Comparison of ENCODE assay signal across 20 cellular contexts in the genomic region with DNA sequence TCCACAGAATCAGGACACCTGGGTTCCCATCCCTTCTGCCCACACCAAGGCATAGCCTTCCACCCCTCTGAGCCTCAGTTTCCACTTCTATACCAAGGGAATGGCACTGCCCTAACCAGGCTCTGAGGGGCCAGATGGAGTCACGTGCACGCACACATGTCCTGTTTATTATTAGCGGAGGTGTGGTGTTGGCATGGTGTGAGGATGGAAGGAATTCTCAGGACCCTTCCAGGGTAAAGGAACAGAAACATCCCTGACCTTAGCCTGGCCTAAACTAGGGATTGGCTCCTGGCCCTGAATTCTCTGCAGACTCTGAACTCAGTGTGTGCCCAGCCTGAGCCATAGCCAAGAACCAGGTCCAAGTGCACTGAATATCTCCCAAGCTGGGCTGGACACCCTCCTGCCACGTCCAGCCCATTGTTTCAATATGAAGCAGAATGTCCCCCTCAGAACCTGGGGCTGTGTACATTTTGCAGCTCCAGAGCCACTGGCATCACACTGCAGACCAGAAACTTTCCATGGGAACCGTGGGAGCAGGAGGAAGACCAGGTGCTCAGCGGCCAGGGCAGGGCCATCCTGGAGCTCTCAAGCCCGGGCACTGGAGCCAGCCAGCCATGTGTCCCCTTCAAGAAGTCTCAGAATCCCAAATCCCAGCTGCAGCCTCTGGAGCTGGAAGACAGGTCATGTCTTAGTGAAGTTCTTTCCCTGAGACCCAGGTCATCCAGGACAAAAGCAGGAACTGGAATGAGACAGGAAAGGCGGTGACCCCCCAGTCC.
DNase-seq lines count a peak whose midpoint lies in the region; ATAC-seq and TF ChIP-seq lines count a peak whose summit lies in the region.
"Had no signal": no experiment of that assay in that cellular context is flagged by ENCODE, and none has a peak within 500 bp of the region (broad histone marks: within the 10 kb centered on the region; RNA-seq: fewer than 3 reads in every experiment).

No MANE protein-coding gene starts in this region.

- H3K4me1 ChIP-seq in RWPE2 (ENCODE audit: insufficient read depth, poor library complexity, severe bottlenecking) (peaks cover 34% of the 10 kb centered on the region), tibial artery (peaks cover 0 to 42% (median 26%) of the 10 kb centered on the region in 4 donors)

- H3K27ac ChIP-seq in RWPE2 (ENCODE audit: poor library complexity, severe bottlenecking) (no peak overlapping the region), tibial artery (peak overlapping the region; percentile 10 to 45)

- H3K4me3 ChIP-seq in RWPE2 (ENCODE audit: severe bottlenecking): no peak overlapping the region
- no peak overlapping the region for H3K4me3 ChIP-seq in tibial artery
- no peak overlapping the region for H3K4me3 ChIP-seq in H7 (ENCODE audit: insufficient read depth, low read depth, low read length)
- H3K4me3 ChIP-seq: transverse colon had no signal

- DNase-seq in RWPE2 (ENCODE audit: low spot score): peak; percentile 80
- peak; percentile 76 for DNase-seq in cardiac septum (ENCODE audit: low spot score)
- DNase-seq in mucosa of gallbladder (ENCODE audit: low spot score): peak; percentile 65
- DNase-seq in tibial artery: peak in 1 of 2 donors; percentile 17
- DNase-seq in H7: no peak
- no peak for DNase-seq in NCI-H2029 (lab: John Stamatoyannopoulos, UW)
- no peak for DNase-seq in activated T-cell treated with anti-CD3 and anti-CD28 coated beads for 4 hours
- DNase-seq: activated CD4-positive, alpha-beta memory T cell treated with anti-CD3 and anti-CD28 coated beads, Interleukin-2, amount 10 ng/mL, durations not matched to agents 7 days and 5 days; activated T-cell treated with anti-CD3 and anti-CD28 coated beads, Interleukin-2, amount 50 U/mL, for 48 hours; cortex of kidney; EL; GOT3; Karpas-422; NCI-H1105; NCI-H2107; NCI-H510A; retina; stimulated activated naive CD8-positive, alpha-beta T cell treated with anti-CD3 and anti-CD28 coated beads, Interleukin-15, Interleukin-2, amounts not matched to agents 100 U/mL and 50 U/mL, for 24 hours; transverse colon had no signal

- H3K9me3 ChIP-seq in RWPE2 (ENCODE audit: severe bottlenecking) (no peaks in the 10 kb centered on the region), tibial artery (no peaks in the 10 kb centered on the region)
- H3K9me3 ChIP-seq: BE2C, transverse colon had no signal

- H3K36me3 ChIP-seq in RWPE2 (ENCODE audit: low read depth) (no peaks in the 10 kb centered on the region), tibial artery (no peaks in the 10 kb centered on the region), H7 (replicated peaks; ENCODE audit: control insufficient read depth, insufficient read depth, low read length) (no peaks in the 10 kb centered on the region)
- H3K36me3 ChIP-seq: BE2C, transverse colon had no signal

- intact Hi-C loops in cardiac septum (cut with DNase I) (no loop called here), tibial artery (cut with DNase I; ENCODE audit: low total_unique reads) (loop anchor here (10.0 kb wide), 1 partner anchor 165 kb away; no protein-coding TSS in a partner anchor)

- no peak for TF ChIP-seq CTCF in RWPE2 (IDR thresholded peaks at IDR 0.05; ENCODE audit: poor library complexity, severe bottlenecking)
- no peak for TF ChIP-seq CTCF in tibial artery (IDR thresholded peaks at IDR 0.05)

- no peaks in the 10 kb centered on the region for H3K27me3 ChIP-seq in RWPE2 (ENCODE audit: insufficient read depth, poor library complexity, severe bottlenecking)
- no peaks in the 10 kb centered on the region for H3K27me3 ChIP-seq in tibial artery
- no peaks in the 10 kb centered on the region for H3K27me3 ChIP-seq in H7 (ENCODE audit: control insufficient read depth, insufficient read depth, low read length)
- H3K27me3 ChIP-seq: BE2C, transverse colon had no signal

- no peak for ATAC-seq in RWPE2 (ENCODE audit: low read depth)
- ATAC-seq: stimulated activated naive CD8-positive, alpha-beta T cell treated with anti-CD3 and anti-CD28 coated beads, Interleukin-15, Interleukin-2, amounts not matched to agents 100 U/mL and 50 U/mL, for 24 hours had no signal

Comparison
In these comparisons a context has a peak if more than half of its experiments do, and no peak if none do; other contexts are left out.
1. DNase-seq: peak in RWPE2 (single experiment), cardiac septum (single experiment) and mucosa of gallbladder (single experiment); none in H7 (single experiment), NCI-H2029 (single experiment) and activated T-cell treated with anti-CD3 and anti-CD28 coated beads for 4 hours (single experiment).